Comparison of ENCODE assay signal across 22 cellular contexts in the genomic region with DNA sequence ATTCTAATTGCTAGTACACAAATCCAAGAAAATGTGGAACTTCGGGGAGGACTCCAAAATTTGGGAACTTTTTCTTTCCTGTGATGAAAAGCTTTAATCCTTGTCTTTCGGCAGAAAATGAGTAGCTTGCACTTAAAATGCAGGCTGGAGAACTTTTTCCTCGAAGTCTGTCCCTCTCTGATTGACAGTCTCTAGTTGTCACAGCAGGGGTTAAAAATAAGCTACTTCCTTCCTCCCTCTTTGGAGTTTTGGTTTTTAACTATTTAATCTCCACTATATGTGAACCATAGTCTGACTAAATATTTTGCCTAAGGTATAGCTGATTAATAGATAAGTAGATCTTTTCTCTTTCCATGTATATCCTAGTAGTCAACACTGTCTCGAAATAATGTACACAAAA.
"Had no signal": no experiment of that assay in that cellular context is flagged by ENCODE, and none has a peak within 500 bp of the region (broad histone marks: within the 10 kb centered on the region; RNA-seq: fewer than 3 reads in every experiment).

No MANE protein-coding gene starts in this region.

- H2AFZ ChIP-seq: neural progenitor cell had no signal

- H3K4me3 Mint-ChIP-seq: natural killer cell treated with Interleukin-12 subunit alpha and Interleukin-12 subunit beta and Interleukin-15 and Interleukin-18, amount 100 ng/mL, for 72 hours; neural progenitor cell had no signal

- H3K4me3 ChIP-seq: dorsolateral prefrontal cortex, heart left ventricle, lung, neural progenitor cell, pancreas, suprapubic skin, thyroid gland, upper lobe of right lung, vagina had no signal

- H3K27ac ChIP-seq: dorsolateral prefrontal cortex, heart left ventricle, neural progenitor cell, pancreas, suprapubic skin, thyroid gland, upper lobe of right lung, vagina had no signal

- H3K36me3 ChIP-seq: heart left ventricle, neural progenitor cell, pancreas, suprapubic skin, thyroid gland, upper lobe of right lung, vagina had no signal

- ATAC-seq: heart left ventricle; left colon; left ventricle myocardium superior; natural killer cell treated with Interleukin-12 subunit alpha and Interleukin-12 subunit beta and Interleukin-15 and Interleukin-18, amount 100 ng/mL, for 72 hours; pancreas; right cardiac atrium; stimulated activated naive CD8-positive, alpha-beta T cell treated with anti-CD3 and anti-CD28 coated beads, Interleukin-15, Interleukin-2, amounts not matched to agents 100 U/mL and 50 U/mL, for 24 hours; upper lobe of right lung had no signal

- H3K4me1 ChIP-seq: heart left ventricle, pancreas, suprapubic skin, thyroid gland, upper lobe of right lung, vagina had no signal

- H3K36me3 Mint-ChIP-seq: neural progenitor cell had no signal

- H3K9me3 ChIP-seq: pancreas, suprapubic skin, thyroid gland, upper lobe of right lung, vagina had no signal

- H3K4me2 ChIP-seq: neural progenitor cell had no signal

- DNase-seq: dorsolateral prefrontal cortex; effector memory CD4-positive, alpha-beta T cell; heart left ventricle; hippocampal formation; left colon; left ventricle myocardium superior; mesenchymal stem cell; midbrain; occipital lobe; pancreas; right cardiac atrium; small intestine; stimulated activated CD4-positive, alpha-beta T cell treated with anti-CD3 and anti-CD28 coated beads, Interleukin-2, amount 100 ng/mL, for 48 hours; stimulated activated naive CD8-positive, alpha-beta T cell treated with anti-CD3 and anti-CD28 coated beads, Interleukin-15, Interleukin-2, amounts not matched to agents 100 U/mL and 50 U/mL, for 24 hours; thyroid gland; upper lobe of right lung had no signal

- H3K27me3 ChIP-seq: neural progenitor cell, suprapubic skin, thyroid gland, vagina had no signal

- H3K9ac ChIP-seq: neural progenitor cell had no signal

- H3K9me3 Mint-ChIP-seq: natural killer cell treated with Interleukin-12 subunit alpha and Interleukin-12 subunit beta and Interleukin-15 and Interleukin-18, amount 100 ng/mL, for 72 hours had no signal

- H3K27ac Mint-ChIP-seq: natural killer cell treated with Interleukin-12 subunit alpha and Interleukin-12 subunit beta and Interleukin-15 and Interleukin-18, amount 100 ng/mL, for 72 hours; neural progenitor cell; progenitor cell of endocrine pancreas had no signal
